In the genomic region with DNA sequence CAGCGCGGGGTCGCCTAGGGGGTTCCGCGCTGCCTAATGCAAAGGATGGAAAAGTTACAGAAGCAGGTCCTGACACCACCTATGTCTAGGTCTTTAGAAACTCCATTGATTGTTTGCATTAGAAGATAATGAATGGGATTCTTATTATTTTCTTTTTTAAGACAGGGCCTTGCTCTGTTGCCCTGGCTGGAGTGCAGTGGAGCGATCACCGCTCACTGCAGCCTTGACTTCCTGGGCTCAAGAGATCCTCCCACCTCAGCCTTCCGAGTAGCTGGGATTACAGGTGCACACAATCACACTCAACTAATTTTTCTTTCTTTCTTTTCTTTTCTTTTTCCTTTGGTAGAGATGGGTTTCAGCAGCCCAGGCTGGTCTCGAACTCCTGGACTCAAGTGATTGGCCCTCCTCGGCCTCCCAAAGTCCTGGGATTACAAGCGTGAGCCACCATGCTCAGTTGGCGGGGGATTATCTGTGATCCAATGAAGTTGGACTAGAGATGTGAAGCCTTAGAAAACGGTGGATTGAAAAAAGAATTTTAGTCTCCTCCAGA, we compare ENCODE assay signal across 1 cellular context.
TF ChIP-seq lines count a peak whose summit lies in the region.

No MANE protein-coding gene starts in this region.

TF ChIP-seq in HepG2, 621 proteins besides CTCF, POLR2A, EP300 and RAD21 (continued from another document and continues in another):
- TF ChIP-seq, protein P1, sequence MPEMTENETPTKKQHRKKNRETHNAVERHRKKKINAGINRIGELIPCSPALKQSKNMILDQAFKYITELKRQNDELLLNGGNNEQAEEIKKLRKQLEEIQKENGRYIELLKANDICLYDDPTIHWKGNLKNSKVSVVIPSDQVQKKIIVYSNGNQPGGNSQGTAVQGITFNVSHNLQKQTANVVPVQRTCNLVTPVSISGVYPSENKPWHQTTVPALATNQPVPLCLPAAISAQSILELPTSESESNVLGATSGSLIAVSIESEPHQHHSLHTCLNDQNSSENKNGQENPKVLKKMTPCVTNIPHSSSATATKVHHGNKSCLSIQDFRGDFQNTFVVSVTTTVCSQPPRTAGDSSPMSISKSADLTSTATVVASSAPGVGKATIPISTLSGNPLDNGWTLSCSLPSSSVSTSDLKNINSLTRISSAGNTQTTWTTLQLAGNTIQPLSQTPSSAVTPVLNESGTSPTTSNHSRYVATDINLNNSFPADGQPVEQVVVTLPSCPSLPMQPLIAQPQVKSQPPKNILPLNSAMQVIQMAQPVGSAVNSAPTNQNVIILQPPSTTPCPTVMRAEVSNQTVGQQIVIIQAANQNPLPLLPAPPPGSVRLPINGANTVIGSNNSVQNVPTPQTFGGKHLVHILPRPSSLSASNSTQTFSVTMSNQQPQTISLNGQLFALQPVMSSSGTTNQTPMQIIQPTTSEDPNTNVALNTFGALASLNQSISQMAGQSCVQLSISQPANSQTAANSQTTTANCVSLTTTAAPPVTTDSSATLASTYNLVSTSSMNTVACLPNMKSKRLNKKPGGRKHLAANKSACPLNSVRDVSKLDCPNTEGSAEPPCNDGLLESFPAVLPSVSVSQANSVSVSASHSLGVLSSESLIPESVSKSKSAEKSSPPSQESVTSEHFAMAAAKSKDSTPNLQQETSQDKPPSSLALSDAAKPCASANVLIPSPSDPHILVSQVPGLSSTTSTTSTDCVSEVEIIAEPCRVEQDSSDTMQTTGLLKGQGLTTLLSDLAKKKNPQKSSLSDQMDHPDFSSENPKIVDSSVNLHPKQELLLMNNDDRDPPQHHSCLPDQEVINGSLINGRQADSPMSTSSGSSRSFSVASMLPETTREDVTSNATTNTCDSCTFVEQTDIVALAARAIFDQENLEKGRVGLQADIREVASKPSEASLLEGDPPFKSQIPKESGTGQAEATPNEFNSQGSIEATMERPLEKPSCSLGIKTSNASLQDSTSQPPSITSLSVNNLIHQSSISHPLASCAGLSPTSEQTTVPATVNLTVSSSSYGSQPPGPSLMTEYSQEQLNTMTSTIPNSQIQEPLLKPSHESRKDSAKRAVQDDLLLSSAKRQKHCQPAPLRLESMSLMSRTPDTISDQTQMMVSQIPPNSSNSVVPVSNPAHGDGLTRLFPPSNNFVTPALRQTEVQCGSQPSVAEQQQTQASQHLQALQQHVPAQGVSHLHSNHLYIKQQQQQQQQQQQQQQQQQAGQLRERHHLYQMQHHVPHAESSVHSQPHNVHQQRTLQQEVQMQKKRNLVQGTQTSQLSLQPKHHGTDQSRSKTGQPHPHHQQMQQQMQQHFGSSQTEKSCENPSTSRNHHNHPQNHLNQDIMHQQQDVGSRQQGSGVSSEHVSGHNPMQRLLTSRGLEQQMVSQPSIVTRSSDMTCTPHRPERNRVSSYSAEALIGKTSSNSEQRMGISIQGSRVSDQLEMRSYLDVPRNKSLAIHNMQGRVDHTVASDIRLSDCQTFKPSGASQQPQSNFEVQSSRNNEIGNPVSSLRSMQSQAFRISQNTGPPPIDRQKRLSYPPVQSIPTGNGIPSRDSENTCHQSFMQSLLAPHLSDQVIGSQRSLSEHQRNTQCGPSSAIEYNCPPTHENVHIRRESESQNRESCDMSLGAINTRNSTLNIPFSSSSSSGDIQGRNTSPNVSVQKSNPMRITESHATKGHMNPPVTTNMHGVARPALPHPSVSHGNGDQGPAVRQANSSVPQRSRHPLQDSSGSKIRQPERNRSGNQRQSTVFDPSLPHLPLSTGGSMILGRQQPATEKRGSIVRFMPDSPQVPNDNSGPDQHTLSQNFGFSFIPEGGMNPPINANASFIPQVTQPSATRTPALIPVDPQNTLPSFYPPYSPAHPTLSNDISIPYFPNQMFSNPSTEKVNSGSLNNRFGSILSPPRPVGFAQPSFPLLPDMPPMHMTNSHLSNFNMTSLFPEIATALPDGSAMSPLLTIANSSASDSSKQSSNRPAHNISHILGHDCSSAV (CRISPR knock-in tag; IDR thresholded peaks at IDR 0.05; ENCODE audit: borderline replicate concordance): no peak
- TF ChIP-seq XBP1 (CRISPR knock-in tag; IDR thresholded peaks at IDR 0.05) (no peak), FOXC1 (CRISPR knock-in tag; IDR thresholded peaks at IDR 0.05; ENCODE audit: borderline replicate concordance) (no peak), ADNP (CRISPR knock-in tag; IDR thresholded peaks at IDR 0.05) (0 out of 2 replicates have a peak, but pooled peaks have one; percentile 7), ZNF597 (CRISPR knock-in tag; IDR thresholded peaks at IDR 0.05) (no peak), ZFP36 (IDR thresholded peaks at IDR 0.05; ENCODE audit: borderline replicate concordance, low read depth, low read length, partially characterized antibody) (no peak), SP140L (CRISPR knock-in tag; IDR thresholded peaks at IDR 0.05; ENCODE audit: borderline replicate concordance) (no peak), CEBPG (CRISPR knock-in tag; IDR thresholded peaks at IDR 0.05) (no peak), ZNF264 (CRISPR knock-in tag; IDR thresholded peaks at IDR 0.05) (no peak), ZNF224 (CRISPR knock-in tag; IDR thresholded peaks at IDR 0.05) (no peak), MZF1 (CRISPR knock-in tag; IDR thresholded peaks at IDR 0.05; ENCODE audit: borderline replicate concordance) (no peak), CEBPB (IDR thresholded peaks at IDR 0.05; ENCODE audit: borderline replicate concordance, low read depth, low read length) (no peak), JARID2 (CRISPR knock-in tag; IDR thresholded peaks at IDR 0.05; ENCODE audit: insufficient replicate concordance) (no peak), ZNF558 (CRISPR knock-in tag; IDR thresholded peaks at IDR 0.05; ENCODE audit: borderline replicate concordance) (0 out of 2 replicates have a peak, but pooled peaks have one; percentile 3), ZNF205 (CRISPR knock-in tag; IDR thresholded peaks at IDR 0.05) (no peak), MBD4 (IDR thresholded peaks at IDR 0.05; ENCODE audit: borderline replicate concordance, low read length) (no peak), ZBTB1 (CRISPR knock-in tag; IDR thresholded peaks at IDR 0.05; ENCODE audit: borderline replicate concordance) (no peak), ZNF510 (CRISPR knock-in tag; IDR thresholded peaks at IDR 0.05; ENCODE audit: low read depth) (no peak), TFE3 (CRISPR knock-in tag; IDR thresholded peaks at IDR 0.05) (no peak), ZFP36L1 (CRISPR knock-in tag; IDR thresholded peaks at IDR 0.05) (no peak; the same call in 1 of the 2 replicates), NR2C2 (CRISPR knock-in tag; IDR thresholded peaks at IDR 0.05; ENCODE audit: borderline replicate concordance) (0 out of 2 replicates have a peak, but pooled peaks have one; percentile 24), MEIS2 (CRISPR knock-in tag; IDR thresholded peaks at IDR 0.05) (no peak), ZNF101 (CRISPR knock-in tag; IDR thresholded peaks at IDR 0.05; ENCODE audit: borderline replicate concordance, low read depth) (no peak), TERF1 (CRISPR knock-in tag; IDR thresholded peaks at IDR 0.05) (no peak), ZBTB20 (CRISPR knock-in tag; IDR thresholded peaks at IDR 0.05; ENCODE audit: borderline replicate concordance, low read depth) (no peak), NKX3-1 (CRISPR knock-in tag; IDR thresholded peaks at IDR 0.05) (0 out of 2 replicates have a peak, but pooled peaks have one; percentile 11), RNF219 (CRISPR knock-in tag; IDR thresholded peaks at IDR 0.05) (no peak), RORA (CRISPR knock-in tag; IDR thresholded peaks at IDR 0.05) (no peak)
- TF ChIP-seq, protein P2, sequence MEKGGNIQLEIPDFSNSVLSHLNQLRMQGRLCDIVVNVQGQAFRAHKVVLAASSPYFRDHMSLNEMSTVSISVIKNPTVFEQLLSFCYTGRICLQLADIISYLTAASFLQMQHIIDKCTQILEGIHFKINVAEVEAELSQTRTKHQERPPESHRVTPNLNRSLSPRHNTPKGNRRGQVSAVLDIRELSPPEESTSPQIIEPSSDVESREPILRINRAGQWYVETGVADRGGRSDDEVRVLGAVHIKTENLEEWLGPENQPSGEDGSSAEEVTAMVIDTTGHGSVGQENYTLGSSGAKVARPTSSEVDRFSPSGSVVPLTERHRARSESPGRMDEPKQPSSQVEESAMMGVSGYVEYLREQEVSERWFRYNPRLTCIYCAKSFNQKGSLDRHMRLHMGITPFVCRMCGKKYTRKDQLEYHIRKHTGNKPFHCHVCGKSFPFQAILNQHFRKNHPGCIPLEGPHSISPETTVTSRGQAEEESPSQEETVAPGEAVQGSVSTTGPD (CRISPR knock-in tag; IDR thresholded peaks at IDR 0.05): no peak; the same call in 1 of the 2 replicates
- TF ChIP-seq, protein P3, sequence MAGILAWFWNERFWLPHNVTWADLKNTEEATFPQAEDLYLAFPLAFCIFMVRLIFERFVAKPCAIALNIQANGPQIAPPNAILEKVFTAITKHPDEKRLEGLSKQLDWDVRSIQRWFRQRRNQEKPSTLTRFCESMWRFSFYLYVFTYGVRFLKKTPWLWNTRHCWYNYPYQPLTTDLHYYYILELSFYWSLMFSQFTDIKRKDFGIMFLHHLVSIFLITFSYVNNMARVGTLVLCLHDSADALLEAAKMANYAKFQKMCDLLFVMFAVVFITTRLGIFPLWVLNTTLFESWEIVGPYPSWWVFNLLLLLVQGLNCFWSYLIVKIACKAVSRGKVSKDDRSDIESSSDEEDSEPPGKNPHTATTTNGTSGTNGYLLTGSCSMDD (CRISPR knock-in tag; IDR thresholded peaks at IDR 0.05): no peak
- TF ChIP-seq, protein P4, sequence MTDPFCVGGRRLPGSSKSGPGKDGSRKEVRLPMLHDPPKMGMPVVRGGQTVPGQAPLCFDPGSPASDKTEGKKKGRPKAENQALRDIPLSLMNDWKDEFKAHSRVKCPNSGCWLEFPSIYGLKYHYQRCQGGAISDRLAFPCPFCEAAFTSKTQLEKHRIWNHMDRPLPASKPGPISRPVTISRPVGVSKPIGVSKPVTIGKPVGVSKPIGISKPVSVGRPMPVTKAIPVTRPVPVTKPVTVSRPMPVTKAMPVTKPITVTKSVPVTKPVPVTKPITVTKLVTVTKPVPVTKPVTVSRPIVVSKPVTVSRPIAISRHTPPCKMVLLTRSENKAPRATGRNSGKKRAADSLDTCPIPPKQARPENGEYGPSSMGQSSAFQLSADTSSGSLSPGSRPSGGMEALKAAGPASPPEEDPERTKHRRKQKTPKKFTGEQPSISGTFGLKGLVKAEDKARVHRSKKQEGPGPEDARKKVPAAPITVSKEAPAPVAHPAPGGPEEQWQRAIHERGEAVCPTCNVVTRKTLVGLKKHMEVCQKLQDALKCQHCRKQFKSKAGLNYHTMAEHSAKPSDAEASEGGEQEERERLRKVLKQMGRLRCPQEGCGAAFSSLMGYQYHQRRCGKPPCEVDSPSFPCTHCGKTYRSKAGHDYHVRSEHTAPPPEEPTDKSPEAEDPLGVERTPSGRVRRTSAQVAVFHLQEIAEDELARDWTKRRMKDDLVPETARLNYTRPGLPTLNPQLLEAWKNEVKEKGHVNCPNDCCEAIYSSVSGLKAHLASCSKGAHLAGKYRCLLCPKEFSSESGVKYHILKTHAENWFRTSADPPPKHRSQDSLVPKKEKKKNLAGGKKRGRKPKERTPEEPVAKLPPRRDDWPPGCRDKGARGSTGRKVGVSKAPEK (CRISPR knock-in tag; IDR thresholded peaks at IDR 0.05; ENCODE audit: borderline replicate concordance): no peak
- TF ChIP-seq, protein P5, sequence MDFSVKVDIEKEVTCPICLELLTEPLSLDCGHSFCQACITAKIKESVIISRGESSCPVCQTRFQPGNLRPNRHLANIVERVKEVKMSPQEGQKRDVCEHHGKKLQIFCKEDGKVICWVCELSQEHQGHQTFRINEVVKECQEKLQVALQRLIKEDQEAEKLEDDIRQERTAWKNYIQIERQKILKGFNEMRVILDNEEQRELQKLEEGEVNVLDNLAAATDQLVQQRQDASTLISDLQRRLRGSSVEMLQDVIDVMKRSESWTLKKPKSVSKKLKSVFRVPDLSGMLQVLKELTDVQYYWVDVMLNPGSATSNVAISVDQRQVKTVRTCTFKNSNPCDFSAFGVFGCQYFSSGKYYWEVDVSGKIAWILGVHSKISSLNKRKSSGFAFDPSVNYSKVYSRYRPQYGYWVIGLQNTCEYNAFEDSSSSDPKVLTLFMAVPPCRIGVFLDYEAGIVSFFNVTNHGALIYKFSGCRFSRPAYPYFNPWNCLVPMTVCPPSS (IDR thresholded peaks at IDR 0.05): no peak
